Comparison of ENCODE assay signal across 12 cellular contexts in genomic region chr2:53353372-53354111, GRCh38.
DNase-seq lines count a peak whose midpoint lies in the region; ATAC-seq and TF ChIP-seq lines count a peak whose summit lies in the region.
"Had no signal": no experiment of that assay in that cellular context is flagged by ENCODE, and none has a peak within 500 bp of the region (broad histone marks: within the 10 kb centered on the region; RNA-seq: fewer than 3 reads in every experiment).

No MANE protein-coding gene starts in this region.

- CTCF ChIA-PET in PC-9 (lab: Charles Lee), result interaction anchor here (0.6 kb wide), 1 partner anchor 217 kb away, joined by 12 read pairs; no protein-coding TSS in a partner anchor

- ATAC-seq in HG03378 (IDR thresholded peaks at IDR 0.05; ENCODE audit: unreplicated experiment), result no peak
- ATAC-seq: esophagus mucosa had no signal

- H3K27me3 ChIP-seq in PC-9 (ENCODE audit: insufficient read depth, low read depth), result no peaks in the 10 kb centered on the region

- intact Hi-C loops in PC-9 (cut with micrococcal nuclease; ENCODE audit: unreplicated experiment), result loop anchor here (1.0 to 5.0 kb wide), 2 partner anchors 49 to 69 kb away; no protein-coding TSS in a partner anchor

- peak overlapping the region; percentile 79 for H3K27ac ChIP-seq in PC-9

- H3K36me3 ChIP-seq in PC-9 (ENCODE audit: low read depth), result no peaks in the 10 kb centered on the region

- peaks cover 10% of the 10 kb centered on the region; the same call in 1 of the 2 replicates for H3F3A ChIP-seq in PC-9 (ENCODE audit: insufficient read depth, low read depth)

- peaks cover 15% of the 10 kb centered on the region for H3K4me1 ChIP-seq in PC-9 (replicated peaks; ENCODE audit: insufficient read depth)

- H2AFZ ChIP-seq in PC-9, result peak overlapping the region; percentile 69

- POLR2A ChIA-PET in PC-9 (lab: Charles Lee; ENCODE audit: unreplicated experiment), result interaction anchor here (0.7 kb wide), 2 partner anchors 9 to 149 kb away, joined by 4 to 7 read pairs; no protein-coding TSS in a partner anchor

- no TSS peak for BruUV-seq in PC-9 (replicated peaks; lab: Mats Ljungman, UMichigan)

- no peak for TF ChIP-seq CTCF in PC-9 (conservative IDR thresholded peaks at IDR 0.05)
- no peak for TF ChIP-seq CTCF in fibroblast of mammary gland (conservative IDR thresholded peaks at IDR 0.05; ENCODE audit: control insufficient read depth, insufficient read depth, low read depth, low read length)

- no peaks in the 10 kb centered on the region for H4K20me1 ChIP-seq in PC-9 (ENCODE audit: insufficient read depth)

- no peaks in the 10 kb centered on the region for H3K9me2 ChIP-seq in PC-9 (ENCODE audit: insufficient read depth)

- DNase-seq in NCI-H2171 treated with DMSO at 0.1 percent for 48 hours (lab: John Stamatoyannopoulos, UW), result peak; percentile 58
- DNase-seq in NCI-H2171 (lab: John Stamatoyannopoulos, UW), result no peak
- DNase-seq in PC-9, result peak; percentile 86 to 91
- DNase-seq in fibroblast of mammary gland (ENCODE audit: low read depth), result peak; percentile 73
- peak; percentile 32 for DNase-seq in smooth muscle cell of the brain vasculature (ENCODE audit: low read depth, low spot score)
- no peak for DNase-seq in SW 1271 (lab: John Stamatoyannopoulos, UW)
- DNase-seq in stimulated activated CD8-positive, alpha-beta memory T cell treated with anti-CD3 and anti-CD28 coated beads, Interleukin-4, amount 100 ng/mL, for 48 hours, result no peak
- DNase-seq: activated naive CD4-positive, alpha-beta T cell treated with anti-CD3 and anti-CD28 coated beads, Interleukin-2, amount 50 U/mL, for 16 hours; stimulated activated naive CD4-positive, alpha-beta T cell had no signal

- H3K9me3 ChIP-seq in PC-9 (ENCODE audit: insufficient read depth, low read depth), result peaks cover 15% of the 10 kb centered on the region

- no peaks in the 10 kb centered on the region for H3K79me2 ChIP-seq in PC-9 (ENCODE audit: low read depth)

- H3K4me2 ChIP-seq in PC-9, result peak overlapping the region; percentile 67

- no peak overlapping the region for H3K4me3 ChIP-seq in PC-9
- H3K4me3 ChIP-seq in fibroblast of mammary gland (ENCODE audit: control insufficient read depth, low read depth, low read length), result no peak overlapping the region
- H3K4me3 ChIP-seq: lung had no signal

Comparison
In these comparisons a context has a peak if more than half of its experiments do, and no peak if none do; other contexts are left out.
1. DNase-seq: peak in NCI-H2171 treated with DMSO at 0.1 percent for 48 hours (single experiment), PC-9 (2 of 2), fibroblast of mammary gland (single experiment) and smooth muscle cell of the brain vasculature (single experiment); none in NCI-H2171 (single experiment), SW 1271 (0 of 2) and stimulated activated CD8-positive, alpha-beta memory T cell treated with anti-CD3 and anti-CD28 coated beads, Interleukin-4, amount 100 ng/mL, for 48 hours (single experiment).